ENCODE assay signal across 8 cellular contexts in genomic region chr17:64506201-64506575, GRCh38. TPM values are rescaled to one million over a fixed set of nuclear protein-coding genes. Genes with fewer than 3 reads are reported as not detected.
DNase-seq lines count a peak whose midpoint lies in the region; ATAC-seq and TF ChIP-seq lines count a peak whose summit lies in the region.

DDX5 (minus strand) TSS chr17:64506289; CDS start chr17:64506119, 170 bp downstream.

- WGBS in mammary epithelial cell (ENCODE audit: low coverage, missing lambda C conversion rate), result 2% methylated on average over 18 of the region's 31 CpGs

- ATAC-seq in GM18861 (IDR thresholded peaks at IDR 0.05; ENCODE audit: unreplicated experiment) (peak; percentile 55), HG03103 (IDR thresholded peaks at IDR 0.05; ENCODE audit: low read depth, unreplicated experiment) (peak; percentile 48)

- H3K9ac ChIP-seq in mammary epithelial cell (ENCODE audit: insufficient read depth, low read length), result peak within 1 kb of the TSS; percentile 100
- peak within 1 kb of the TSS; percentile 100 for H3K9ac ChIP-seq in skeletal muscle tissue (ENCODE audit: low read depth in 1 of 3, low read length in 3 of 3)

- in situ Hi-C loops in mammary epithelial cell (cut with MboI; ENCODE audit: low sequenced_read_pairs in 2 of 2), result no loop called here

- peak within 1 kb of the TSS; percentile 82 to 100 (median 97) for H3K4me3 ChIP-seq in mammary epithelial cell (replicated peaks in 1 of 3; ENCODE audit: insufficient read depth in 1 of 3, low read depth in 2 of 3, low read length in 3 of 3)
- H3K4me3 ChIP-seq in iPS-18c (ENCODE audit: insufficient read depth, low read depth, low read length), result peak within 1 kb of the TSS; percentile 96
- peak within 1 kb of the TSS; percentile 91 to 98 (median 93) for H3K4me3 ChIP-seq in skeletal muscle tissue (ENCODE audit: low read length in 3 of 3)

- CTCF ChIA-PET in mammary epithelial cell (lab: Charles Lee; ENCODE audit: low non-redundant PET), result interaction anchor here (0.7 kb wide), 1 partner anchor 96 kb away, joined by 18 read pairs; no protein-coding TSS in a partner anchor

- peak within 1 kb of the TSS; percentile 95 for H2AFZ ChIP-seq in mammary epithelial cell (ENCODE audit: low read depth, low read length)

- peak within 1 kb of the TSS; percentile 98 for H3K27ac ChIP-seq in VCaP
- peak within 1 kb of the TSS; percentile 99 for H3K27ac ChIP-seq in mammary epithelial cell (ENCODE audit: insufficient read depth, low read depth, low read length)
- peak within 1 kb of the TSS; percentile 100 for H3K27ac ChIP-seq in skeletal muscle tissue (ENCODE audit: low read depth, low read length)

- dilution Hi-C loops in mammary epithelial cell (cut with HindIII; ENCODE audit: low sequenced_read_pairs), result no loop called here

- intact Hi-C loops in mammary epithelial cell (cut with micrococcal nuclease), result loop anchor here (1.0 to 2.0 kb wide), 2 partner anchors 9 to 143 kb away; partner anchors contain the start of gene POLG2

- H3K79me2 ChIP-seq in mammary epithelial cell (ENCODE audit: insufficient read depth, low read length), result peaks cover 89% of the 10 kb centered on the region

- no TSS peak for BruUV-seq in mammary epithelial cell (replicated peaks; lab: Mats Ljungman, UMichigan)

- H3K9me3 ChIP-seq in mammary epithelial cell (replicated peaks; ENCODE audit: insufficient read depth, low read length), result no peaks in the 10 kb centered on the region
- no peaks in the 10 kb centered on the region for H3K9me3 ChIP-seq in iPS-18c (ENCODE audit: control insufficient read depth, insufficient read depth, low read length)
- no peaks in the 10 kb centered on the region for H3K9me3 ChIP-seq in skeletal muscle tissue (ENCODE audit: control insufficient read depth in 3 of 3, low read length in 3 of 3)

- TF ChIP-seq CTCF in VCaP (conservative IDR thresholded peaks at IDR 0.05) (no peak), mammary epithelial cell (conservative IDR thresholded peaks at IDR 0.05 in 1 of 2, IDR thresholded peaks at IDR 0.05 in 1 of 2; ENCODE audit: extremely low read depth in 1 of 2, insufficient read depth in 1 of 2, low read depth in 1 of 2, low read length in 2 of 2) (no peak)

- H4K20me1 ChIP-seq in mammary epithelial cell (ENCODE audit: insufficient read depth, low read length), result peaks cover 21% of the 10 kb centered on the region

- H3K27me3 ChIP-seq in mammary epithelial cell (ENCODE audit: insufficient read depth, low read length) (no peaks in the 10 kb centered on the region), skeletal muscle tissue (ENCODE audit: control insufficient read depth in 3 of 3, insufficient read depth in 3 of 3, low read length in 3 of 3) (no peaks in the 10 kb centered on the region)

- peak; percentile 56 for DNase-seq in 8988T
- peak; percentile 98 for DNase-seq in NCI-H2196 treated with DMSO at 0.1 percent for 48 hours (lab: John Stamatoyannopoulos, UW; ENCODE audit: unreplicated experiment)
- DNase-seq in mammary epithelial cell, result no peak

- peaks cover 31% of the 10 kb centered on the region for H3K36me3 ChIP-seq in mammary epithelial cell (ENCODE audit: insufficient read depth, low read length)
- H3K36me3 ChIP-seq in skeletal muscle tissue (ENCODE audit: control insufficient read depth in 3 of 3, insufficient read depth in 3 of 3, low read length in 3 of 3), result peaks cover 42 to 49% (median 45%) of the 10 kb centered on the region in 3 donors

- H3K4me1 ChIP-seq in mammary epithelial cell (ENCODE audit: insufficient read depth, low read length) (peaks cover 44% of the 10 kb centered on the region), skeletal muscle tissue (ENCODE audit: control insufficient read depth in 3 of 3, insufficient read depth in 3 of 3, low read length in 3 of 3) (peaks cover 31 to 40% (median 38%) of the 10 kb centered on the region in 3 donors)

- peak within 1 kb of the TSS; percentile 93 for H3K4me2 ChIP-seq in mammary epithelial cell (ENCODE audit: insufficient read depth, low read depth, low read length)

RNA-seq across cellular contexts. Expression of gene DDX5, which starts in this region (rescaled TPM):
- total RNA-seq in mammary epithelial cell (100 to 1,000 TPM; 365 to 726 TPM), skeletal muscle tissue (259 TPM)
- polyA plus RNA-seq in mammary epithelial cell, result 459 TPM
- polyA minus RNA-seq in mammary epithelial cell, result 589 TPM
